Comparison of ENCODE assay signal across 8 cellular contexts in the genomic region with DNA sequence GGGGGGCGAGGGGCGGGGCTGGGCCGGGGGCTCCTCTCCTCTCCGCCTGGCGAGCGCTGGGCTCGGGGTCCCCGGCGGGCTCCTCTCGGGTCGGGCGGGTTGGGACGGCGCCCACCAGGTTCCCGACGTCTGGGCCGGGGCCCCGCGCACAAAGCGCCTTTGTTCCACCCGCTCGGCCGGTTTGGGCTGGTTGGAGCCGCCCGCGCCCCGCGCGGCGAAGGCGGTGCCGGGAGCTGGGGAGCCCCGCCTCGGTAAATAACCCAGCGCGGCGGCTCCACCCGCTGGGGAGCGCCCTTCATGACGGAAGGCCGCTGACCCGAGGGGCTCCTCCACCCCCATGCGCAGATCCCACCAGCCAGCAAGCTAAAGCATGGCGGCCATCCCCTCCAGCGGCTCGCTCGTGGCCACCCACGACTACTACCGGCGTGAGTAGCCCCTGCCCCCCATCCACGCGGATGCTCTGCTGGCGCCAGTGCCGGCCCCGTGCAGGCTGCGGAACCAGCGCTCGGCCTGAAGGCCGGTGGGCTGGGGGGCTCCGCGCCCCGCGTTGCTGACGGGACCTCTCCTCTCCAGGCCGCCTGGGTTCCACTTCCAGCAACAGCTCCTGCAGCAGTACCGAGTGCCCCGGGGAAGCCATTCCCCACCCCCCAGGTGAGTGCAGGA. TPM values are rescaled to one million over a fixed set of nuclear protein-coding genes. Genes with fewer than 3 reads are reported as not detected.
DNase-seq lines count a peak whose midpoint lies in the region; ATAC-seq and TF ChIP-seq lines count a peak whose summit lies in the region.

No MANE protein-coding gene starts in this region.

- H2BK120ac ChIP-seq in trophoblast cell (ENCODE audit: insufficient read depth, low read length, poor library complexity) = no peak overlapping the region

- H2AFZ ChIP-seq in trophoblast cell (ENCODE audit: insufficient read depth, low read length, poor library complexity) = peak overlapping the region; percentile 37

- H2BK5ac ChIP-seq in trophoblast cell (ENCODE audit: low read depth, low read length, poor library complexity) = peak overlapping the region; percentile 58

- in situ Hi-C loops in SK-MEL-5 (cut with HindIII; ENCODE audit: low pct_unique_long_range_greater_than_20kb, low sequenced_read_pairs) (no loop called here), transverse colon (cut with MboI; ENCODE audit: low pct_ligation_motif_present in 1 of 4, low pct_unique_long_range_greater_than_20kb in 1 of 4, low sequenced_read_pairs in 3 of 4) (no loop called here)

- peaks cover 13% of the 10 kb centered on the region for H3K36me3 Mint-ChIP-seq in CD4-positive, CD25-positive, alpha-beta regulatory T cell

- TF ChIP-seq EP300 in transverse colon (IDR thresholded peaks at IDR 0.05; ENCODE audit: low read depth) = peak; percentile 70

- peak overlapping the region; percentile 99 for H3K4me2 ChIP-seq in trophoblast cell (ENCODE audit: low read length)

- H4K91ac ChIP-seq in trophoblast cell (ENCODE audit: low read depth, low read length) = peak overlapping the region; percentile 77

- TF ChIP-seq CTCF in heart left ventricle (IDR thresholded peaks at IDR 0.05) (peak in 4 of 12 donors; percentile 8 to 39 (median 24)), transverse colon (IDR thresholded peaks at IDR 0.05) (no peak)

- intact Hi-C loops in heart left ventricle (cut with DNase I) = loop anchor here in 6 of 10 donors (1.0 to 10.0 kb wide), 5 partner anchors 24 to 79 kb away; no protein-coding TSS in a partner anchor
- intact Hi-C loops in transverse colon (cut with DNase I; ENCODE audit: low total_unique reads) = no loop called here

- H3K18ac ChIP-seq in trophoblast cell (ENCODE audit: low read length) = peak overlapping the region; percentile 77

- no peak overlapping the region for H3K23ac ChIP-seq in trophoblast cell (ENCODE audit: low read length)

- peaks cover 4 to 26% (median 8%) of the 10 kb centered on the region in 4 donors for H3K4me1 Mint-ChIP-seq in CD4-positive, CD25-positive, alpha-beta regulatory T cell

- H4K8ac ChIP-seq in trophoblast cell (ENCODE audit: low read depth, low read length) = peak overlapping the region; percentile 57

- peak overlapping the region; percentile 76 for H3K14ac ChIP-seq in trophoblast cell (ENCODE audit: low read length)

- peak overlapping the region in 2 of 3 donors; percentile 63 to 79 for H3K27ac Mint-ChIP-seq in CD4-positive, CD25-positive, alpha-beta regulatory T cell

- no peak for TF ChIP-seq POLR2A in heart left ventricle (IDR thresholded peaks at IDR 0.05)
- no peak for TF ChIP-seq POLR2A in transverse colon (IDR thresholded peaks at IDR 0.05)

- WGBS in heart left ventricle, 4 donors = 1 to 7% (median 2%) methylated on average over 26 to 67 of the region's 67 CpGs
- WGBS in trophoblast cell (ENCODE audit: extremely low coverage, insufficient coverage, insufficient read length) = no CpG with 5 or more reads among the region's 67 CpGs
- WGBS in transverse colon (ENCODE audit: low coverage in 1 of 2), 2 donors = 4% methylated on average over 24 of the region's 67 CpGs; no CpG with 5 or more reads in 1 of the 2 donors

- H3K27ac ChIP-seq in CD4-positive, CD25-positive, alpha-beta regulatory T cell (ENCODE audit: insufficient read depth, low read length, poor library complexity, severe bottlenecking) = peak overlapping the region; percentile 79
- H3K27ac ChIP-seq in heart left ventricle (peak overlapping the region; percentile 89 to 99 (median 97)), trophoblast cell (ENCODE audit: low read depth, low read length) (peak overlapping the region; percentile 57), transverse colon (peak overlapping the region; percentile 95 to 99 (median 96))

- no peaks in the 10 kb centered on the region for H3K27me3 ChIP-seq in CD4-positive, CD25-positive, alpha-beta regulatory T cell (ENCODE audit: control insufficient read depth, insufficient read depth, low read length)
- H3K27me3 ChIP-seq in heart left ventricle = no peaks in the 10 kb centered on the region
- no peaks in the 10 kb centered on the region for H3K27me3 ChIP-seq in trophoblast cell (ENCODE audit: insufficient read depth, low read length)
- no peaks in the 10 kb centered on the region for H3K27me3 ChIP-seq in transverse colon

- H3K27me3 Mint-ChIP-seq in CD4-positive, CD25-positive, alpha-beta regulatory T cell = peaks cover 5% of the 10 kb centered on the region

- DNase-seq in CD4-positive, CD25-positive, alpha-beta regulatory T cell = peak; percentile 55 to 85 (median 75)
- DNase-seq in SK-MEL-5 (ENCODE audit: low read depth, low spot score) = peak; percentile 73
- peak; percentile 38 for DNase-seq in activated naive CD8-positive, alpha-beta T cell treated with anti-CD3 and anti-CD28 coated beads, Interleukin-2, amount 50 U/mL, for 16 hours (ENCODE audit: low read depth, low spot score)
- peak; percentile 52 to 83 (median 72) for DNase-seq in heart left ventricle
- DNase-seq in trophoblast cell = peak in 1 of 2 donors; percentile 25
- peak; percentile 89 for DNase-seq in transverse colon

- H3K4me3 ChIP-seq in CD4-positive, CD25-positive, alpha-beta regulatory T cell (ENCODE audit: low read depth, low read length) = peak overlapping the region; percentile 37
- H3K4me3 ChIP-seq in heart left ventricle = peak overlapping the region; percentile 73 to 98 (median 88)
- peak overlapping the region; percentile 96 for H3K4me3 ChIP-seq in trophoblast cell (ENCODE audit: low read depth, low read length)
- H3K4me3 ChIP-seq in transverse colon = peak overlapping the region; percentile 76 to 100 (median 84)

- H3K36me3 ChIP-seq in CD4-positive, CD25-positive, alpha-beta regulatory T cell (ENCODE audit: control insufficient read depth, insufficient read depth, low read length) = peaks cover 10% of the 10 kb centered on the region
- peaks cover 0 to 21% (median 2%) of the 10 kb centered on the region in 9 donors for H3K36me3 ChIP-seq in heart left ventricle
- peaks cover 19% of the 10 kb centered on the region in 2 experiments for H3K36me3 ChIP-seq in trophoblast cell (ENCODE audit: control insufficient read depth in 1 of 2, insufficient read depth in 2 of 2, low read length in 2 of 2)
- no peaks in the 10 kb centered on the region for H3K36me3 ChIP-seq in transverse colon

- peak overlapping the region; percentile 63 to 89 (median 84) for H3K4me3 Mint-ChIP-seq in CD4-positive, CD25-positive, alpha-beta regulatory T cell

- H3K79me2 ChIP-seq in trophoblast cell (ENCODE audit: control insufficient read depth, insufficient read depth, low read length, poor library complexity) = peaks cover 16% of the 10 kb centered on the region

- peak; percentile 61 to 64 for ATAC-seq in CD4-positive, CD25-positive, alpha-beta regulatory T cell (ENCODE audit: low read depth in 2 of 2)
- ATAC-seq in GM19397 (IDR thresholded peaks at IDR 0.05; ENCODE audit: unreplicated experiment) (peak; percentile 43), HG03571 (IDR thresholded peaks at IDR 0.05; ENCODE audit: unreplicated experiment) (peak; percentile 32), heart left ventricle (peak in 3 of 4 donors; percentile 34 to 68 (median 66))

- peak overlapping the region; percentile 84 for H4K12ac ChIP-seq in trophoblast cell (ENCODE audit: low read depth, low read length)

- no peak overlapping the region for H2BK12ac ChIP-seq in trophoblast cell (ENCODE audit: low read length)

- no peaks in the 10 kb centered on the region for H3K9me3 ChIP-seq in CD4-positive, CD25-positive, alpha-beta regulatory T cell (ENCODE audit: control insufficient read depth in 2 of 2, low read length in 2 of 2)
- H3K9me3 ChIP-seq in heart left ventricle (peaks cover 0 to 9% (median 0%) of the 10 kb centered on the region in 12 donors), trophoblast cell (ENCODE audit: insufficient read depth, low read depth, low read length) (peaks cover 10% of the 10 kb centered on the region), transverse colon (no peaks in the 10 kb centered on the region)

- H3K79me1 ChIP-seq in trophoblast cell (ENCODE audit: low read length) = peaks cover 13% of the 10 kb centered on the region

- H3K9ac ChIP-seq in trophoblast cell (ENCODE audit: low read length) = peak overlapping the region; percentile 86

- H3K9me3 Mint-ChIP-seq in CD4-positive, CD25-positive, alpha-beta regulatory T cell = peaks cover 0 to 3% (median 2%) of the 10 kb centered on the region in 7 donors

- peak overlapping the region; percentile 1 for H2AK5ac ChIP-seq in trophoblast cell (ENCODE audit: low read length)

- peak overlapping the region; percentile 41 for H3K4ac ChIP-seq in trophoblast cell (ENCODE audit: low read depth, low read length)

- peaks cover 24% of the 10 kb centered on the region for H3K4me1 ChIP-seq in CD4-positive, CD25-positive, alpha-beta regulatory T cell (ENCODE audit: control insufficient read depth, insufficient read depth, low read length, poor library complexity, severe bottlenecking)
- H3K4me1 ChIP-seq in heart left ventricle (peaks cover 0 to 35% (median 22%) of the 10 kb centered on the region in 12 donors), trophoblast cell (ENCODE audit: control insufficient read depth in 1 of 2, insufficient read depth in 2 of 2, low read length in 2 of 2) (peaks cover 19 to 28% of the 10 kb centered on the region in 2 experiments), transverse colon (peaks cover 9 to 31% (median 21%) of the 10 kb centered on the region in 4 donors)

RNA-seq across cellular contexts. Expression of gene PPDPF, which starts 0.5 kb away (rescaled TPM):
- total RNA-seq in CD4-positive, CD25-positive, alpha-beta regulatory T cell = 155 TPM
- polyA plus RNA-seq in CD4-positive, CD25-positive, alpha-beta regulatory T cell = 100 to 1,000 TPM in 1 of 4 donors, 10 to 100 TPM in 3; 75.8 to 110 (median 85.2) TPM
- 29.6 and 37.5 TPM in 2 replicates for total RNA-seq in SK-MEL-5 (2014; rRNA removed; shearing (Covaris generic))
- polyA plus RNA-seq in SK-MEL-5 (2015; cell fraction: cytosol; rRNA removed) = 322 and 386 TPM in 2 replicates
- polyA plus RNA-seq in SK-MEL-5 (2015; cell fraction: nucleus; rRNA removed) = 29.7 and 42.7 TPM in 2 replicates
- total RNA-seq in heart left ventricle = 100 to 1,000 TPM; 182 to 424 (median 235) TPM
- 100 to 1,000 TPM; 318 to 442 TPM for polyA plus RNA-seq in heart left ventricle
- polyA plus RNA-seq in trophoblast cell (2013) = 330 and 341 TPM in 2 replicates
- 100 to 1,000 TPM; 320 to 695 (median 517) TPM for total RNA-seq in transverse colon

RNA-seq across cellular contexts. Expression of gene PTK6, which starts 16.1 kb away (rescaled TPM):
- 0.20 TPM for total RNA-seq in CD4-positive, CD25-positive, alpha-beta regulatory T cell
- polyA plus RNA-seq in CD4-positive, CD25-positive, alpha-beta regulatory T cell = under 1 TPM in 3 of 4 donors, not detected in 1; 0.15 to 0.21 (median 0.19) TPM
- total RNA-seq in SK-MEL-5 (2014; rRNA removed; shearing (Covaris generic)) = 0.19 TPM in 1 of 2 replicates, not detected in the other
- polyA plus RNA-seq in SK-MEL-5 (2015; cell fraction: cytosol; rRNA removed) = 0.04 and 0.24 TPM in 2 replicates
- polyA plus RNA-seq in SK-MEL-5 (2015; cell fraction: nucleus; rRNA removed) = 0.76 and 1.2 TPM in 2 replicates
- under 1 TPM in 3 of 9 donors, not detected in 6; 0.10 to 0.29 (median 0.14) TPM for total RNA-seq in heart left ventricle
- polyA plus RNA-seq in heart left ventricle = under 1 TPM in 1 of 2 donors, not detected in 1; 0.04 TPM
- 0.03 TPM in 1 of 2 replicates, not detected in the other for polyA plus RNA-seq in trophoblast cell (2013)
- 100 to 1,000 TPM in 2 of 4 donors, 10 to 100 TPM in 2; 90.5 to 147 (median 103) TPM for total RNA-seq in transverse colon

RNA-seq across cellular contexts. Expression of gene EEF1A2, which starts 22.2 kb away (rescaled TPM):
- total RNA-seq in CD4-positive, CD25-positive, alpha-beta regulatory T cell = 2.1 TPM
- under 1 TPM in 3 of 4 donors, not detected in 1; 0.10 to 0.56 (median 0.11) TPM for polyA plus RNA-seq in CD4-positive, CD25-positive, alpha-beta regulatory T cell
- 31.7 and 32.6 TPM in 2 replicates for total RNA-seq in SK-MEL-5 (2014; rRNA removed; shearing (Covaris generic))
- polyA plus RNA-seq in SK-MEL-5 (2015; cell fraction: cytosol; rRNA removed) = 69.8 and 70.7 TPM in 2 replicates
- 23.9 and 32.7 TPM in 2 replicates for polyA plus RNA-seq in SK-MEL-5 (2015; cell fraction: nucleus; rRNA removed)
- total RNA-seq in heart left ventricle (1,000 to 10,000 TPM in 7 of 9 donors, 100 to 1,000 TPM in 2; 791 to 1,794 (median 1,550) TPM), transverse colon (1 to 10 TPM in 3 of 4 donors, under 1 TPM in 1; 0.75 to 5.0 (median 3.3) TPM)
- 1,000 to 10,000 TPM; 1,276 to 1,345 TPM for polyA plus RNA-seq in heart left ventricle
- polyA plus RNA-seq in trophoblast cell (2013) = 30.0 and 32.8 TPM in 2 replicates

RNA-seq across cellular contexts. Expression of gene SRMS, which starts 26.5 kb away (rescaled TPM):
- not detected for total RNA-seq in CD4-positive, CD25-positive, alpha-beta regulatory T cell
- not detected for polyA plus RNA-seq in CD4-positive, CD25-positive, alpha-beta regulatory T cell
- not detected in 2 replicates for total RNA-seq in SK-MEL-5 (2014; rRNA removed; shearing (Covaris generic))
- not detected in 2 replicates for polyA plus RNA-seq in SK-MEL-5 (2015; cell fraction: cytosol; rRNA removed)
- polyA plus RNA-seq in SK-MEL-5 (2015; cell fraction: nucleus; rRNA removed) = not detected in 2 replicates
- total RNA-seq in heart left ventricle = not detected
- polyA plus RNA-seq in heart left ventricle = not detected
- polyA plus RNA-seq in trophoblast cell (2013) = not detected in 2 replicates
- under 1 TPM in 1 of 4 donors, not detected in 3; 0.79 TPM for total RNA-seq in transverse colon

RNA-seq across cellular contexts. Expression of gene FNDC11, which starts 32.9 kb away (rescaled TPM):
- total RNA-seq in CD4-positive, CD25-positive, alpha-beta regulatory T cell = 1.5 TPM
- polyA plus RNA-seq in CD4-positive, CD25-positive, alpha-beta regulatory T cell = under 1 TPM; 0.07 to 0.94 (median 0.18) TPM
- total RNA-seq in SK-MEL-5 (2014; rRNA removed; shearing (Covaris generic)) = 0.05 TPM in 1 of 2 replicates, not detected in the other
- not detected in 2 replicates for polyA plus RNA-seq in SK-MEL-5 (2015; cell fraction: cytosol; rRNA removed)
- polyA plus RNA-seq in SK-MEL-5 (2015; cell fraction: nucleus; rRNA removed) = 0.11 and 0.15 TPM in 2 replicates
- under 1 TPM in 4 of 9 donors, not detected in 5; 0.16 to 0.23 (median 0.19) TPM for total RNA-seq in heart left ventricle
- polyA plus RNA-seq in heart left ventricle = under 1 TPM; 0.08 to 0.14 TPM
- 0.69 and 0.85 TPM in 2 replicates for polyA plus RNA-seq in trophoblast cell (2013)
- not detected for total RNA-seq in transverse colon

Comparison
In these comparisons a context has a peak if more than half of its experiments do, and no peak if none do; other contexts are left out.
1. H3K4me3 ChIP-seq: peak in every context shown above with its lines; median percentile 96 in trophoblast cell; 88 in heart left ventricle; 84 in transverse colon; 37 in CD4-positive, CD25-positive, alpha-beta regulatory T cell.
2. RNA of gene PTK6, which starts 16.1 kb away (total RNA-seq): 90.5 to 147 TPM in transverse colon; 0.20 TPM in CD4-positive, CD25-positive, alpha-beta regulatory T cell (single experiment), 0.10 to 0.29 TPM in heart left ventricle and 0.19 TPM in SK-MEL-5; every median in the first group is over 10 times any median in the second.
3. RNA of gene EEF1A2, which starts 22.2 kb away (total RNA-seq): 791 to 1,794 TPM in heart left ventricle; 31.7 to 32.6 TPM in SK-MEL-5, 0.75 to 5.0 TPM in transverse colon and 2.1 TPM in CD4-positive, CD25-positive, alpha-beta regulatory T cell (single experiment); every median in the first group is over 10 times any median in the second.
4. Peak in every context shown above with its lines, with median percentiles within 50 percentile points of each other: ATAC-seq and H3K27ac ChIP-seq.